1 cellular context compared by ENCODE assay signal in the genomic region with DNA sequence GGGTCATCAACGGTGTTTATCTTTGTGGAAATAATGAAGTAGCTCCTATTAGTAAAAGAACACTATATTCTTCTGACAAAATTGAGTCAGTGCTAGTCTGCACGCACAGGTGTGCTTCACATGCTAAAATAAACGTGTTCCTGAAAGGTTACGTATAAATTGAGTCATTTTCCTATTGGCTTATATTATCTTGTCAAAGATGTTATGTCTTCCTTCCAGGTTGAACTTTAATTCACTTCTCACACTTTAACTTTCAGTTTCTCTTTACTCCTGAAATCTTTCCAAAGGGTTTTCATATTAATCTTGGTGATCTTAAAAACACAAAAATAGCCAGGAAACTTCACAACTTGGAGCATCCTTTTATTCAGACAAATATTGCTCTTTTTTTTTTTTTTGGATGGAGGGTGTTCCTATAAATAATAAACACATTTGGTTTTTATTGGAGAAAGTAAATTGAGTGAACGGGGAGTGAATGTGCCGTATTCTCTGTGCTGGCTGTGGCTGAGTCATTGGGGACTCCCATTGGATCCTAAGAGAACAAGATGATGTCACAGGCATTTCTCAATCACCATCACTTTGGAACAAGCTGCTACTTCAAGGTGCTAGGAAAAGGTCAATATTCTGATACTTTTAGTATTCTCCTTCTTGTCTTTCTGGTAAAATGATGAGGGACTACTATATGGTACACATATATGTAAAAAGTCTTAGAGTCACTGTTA.
TF ChIP-seq lines count a peak whose summit lies in the region.

No MANE protein-coding gene starts in this region.

TF ChIP-seq in K562, 482 proteins besides CTCF, POLR2A, EP300 and RAD21 (continued from another document):
- TF ChIP-seq, protein P1, sequence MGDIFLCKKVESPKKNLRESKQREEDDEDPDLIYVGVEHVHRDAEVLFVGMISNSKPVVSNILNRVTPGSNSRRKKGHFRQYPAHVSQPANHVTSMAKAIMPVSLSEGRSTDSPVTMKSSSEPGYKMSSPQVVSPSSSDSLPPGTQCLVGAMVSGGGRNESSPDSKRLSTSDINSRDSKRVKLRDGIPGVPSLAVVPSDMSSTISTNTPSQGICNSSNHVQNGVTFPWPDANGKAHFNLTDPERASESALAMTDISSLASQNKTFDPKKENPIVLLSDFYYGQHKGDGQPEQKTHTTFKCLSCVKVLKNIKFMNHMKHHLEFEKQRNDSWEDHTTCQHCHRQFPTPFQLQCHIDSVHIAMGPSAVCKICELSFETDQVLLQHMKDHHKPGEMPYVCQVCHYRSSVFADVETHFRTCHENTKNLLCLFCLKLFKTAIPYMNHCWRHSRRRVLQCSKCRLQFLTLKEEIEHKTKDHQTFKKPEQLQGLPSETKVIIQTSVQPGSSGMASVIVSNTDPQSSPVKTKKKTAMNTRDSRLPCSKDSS (IDR thresholded peaks at IDR 0.05; ENCODE audit: low read depth, partially characterized antibody): no peak
- TF ChIP-seq, protein P2, sequence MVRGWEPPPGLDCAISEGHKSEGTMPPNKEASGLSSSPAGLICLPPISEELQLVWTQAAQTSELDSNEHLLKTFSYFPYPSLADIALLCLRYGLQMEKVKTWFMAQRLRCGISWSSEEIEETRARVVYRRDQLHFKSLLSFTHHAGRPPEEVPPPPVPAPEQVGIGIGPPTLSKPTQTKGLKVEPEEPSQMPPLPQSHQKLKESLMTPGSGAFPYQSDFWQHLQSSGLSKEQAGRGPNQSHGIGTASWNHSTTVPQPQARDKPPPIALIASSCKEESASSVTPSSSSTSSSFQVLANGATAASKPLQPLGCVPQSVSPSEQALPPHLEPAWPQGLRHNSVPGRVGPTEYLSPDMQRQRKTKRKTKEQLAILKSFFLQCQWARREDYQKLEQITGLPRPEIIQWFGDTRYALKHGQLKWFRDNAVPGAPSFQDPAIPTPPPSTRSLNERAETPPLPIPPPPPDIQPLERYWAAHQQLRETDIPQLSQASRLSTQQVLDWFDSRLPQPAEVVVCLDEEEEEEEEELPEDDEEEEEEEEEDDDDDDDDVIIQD (CRISPR knock-in tag; IDR thresholded peaks at IDR 0.05): no peak
- TF ChIP-seq, protein P3, sequence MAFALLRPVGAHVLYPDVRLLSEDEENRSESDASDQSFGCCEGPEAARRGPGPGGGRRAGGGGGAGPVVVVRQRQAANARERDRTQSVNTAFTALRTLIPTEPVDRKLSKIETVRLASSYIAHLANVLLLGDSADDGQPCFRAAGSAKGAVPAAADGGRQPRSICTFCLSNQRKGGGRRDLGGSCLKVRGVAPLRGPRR (CRISPR knock-in tag; IDR thresholded peaks at IDR 0.05): no peak
- no peak for TF ChIP-seq PPARD (CRISPR knock-in tag; IDR thresholded peaks at IDR 0.05)
- no peak for TF ChIP-seq HDAC8 (tag; IDR thresholded peaks at IDR 0.05)
